Comparison of ENCODE assay signal across 31 cellular contexts in the genomic region with DNA sequence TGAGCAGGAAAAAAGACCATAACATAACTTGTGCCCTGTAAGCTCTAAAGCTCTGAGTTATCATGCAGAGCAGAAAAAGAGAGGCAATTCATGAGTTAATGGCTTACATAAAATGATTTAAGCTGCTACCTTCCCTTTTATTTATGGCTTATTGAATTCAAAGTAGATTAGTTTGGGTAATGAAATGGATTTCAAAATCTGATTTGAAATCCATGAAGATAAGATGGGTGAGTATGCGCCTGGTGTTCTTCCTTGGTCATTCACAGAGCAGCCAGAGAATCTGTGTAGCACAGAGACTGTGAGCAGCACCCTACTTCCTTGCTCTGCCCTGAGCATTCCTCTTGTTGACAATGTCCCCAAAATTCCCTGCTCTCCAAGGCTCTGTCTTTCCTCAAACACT.
"Had no signal": no experiment of that assay in that cellular context is flagged by ENCODE, and none has a peak within 500 bp of the region (broad histone marks: within the 10 kb centered on the region; RNA-seq: fewer than 3 reads in every experiment).

No MANE protein-coding gene starts in this region.

- H3K4me2 ChIP-seq: KMS-11 had no signal

- DNase-seq: KG1, MG63, MM.1S, NCI-H1048, NCI-H1092, NCI-H1092 treated with DMSO at 0.1 percent for 48 hours, NCI-H1105, NCI-H1105 treated with DMSO at 0.1 percent for 48 hours, NCI-H1417, NCI-H1417 treated with DMSO at 0.1 percent for 48 hours, NCI-H1436, NCI-H1436 treated with DMSO at 0.1 percent for 48 hours, NCI-H146, NCI-H1694, NCI-H1694 treated with DMSO at 0.1 percent for 48 hours, NCI-H187, NCI-H187 treated with DMSO at 0.1 percent for 48 hours, NCI-H1930, NCI-H2029, NCI-H2029 treated with DMSO at 0.1 percent for 48 hours, NCI-H2081, NCI-H2081 treated with DMSO at 0.1 percent for 48 hours, NCI-H2107, NCI-H2171, NCI-H2171 treated with DMSO at 0.1 percent for 48 hours, NCI-H2227 treated with DMSO at 0.1 percent for 48 hours, NCI-H226, NCI-H345, NCI-H446, NCI-H446 treated with DMSO at 0.1 percent for 48 hours had no signal

- H3K4me3 ChIP-seq: MG63 had no signal

- H3K27ac ChIP-seq: KMS-11 had no signal

- H3K36me3 ChIP-seq: MG63 had no signal

- H3K9ac ChIP-seq: KMS-11 had no signal

- H3K27me3 ChIP-seq: MG63 had no signal
